In the genomic region with DNA sequence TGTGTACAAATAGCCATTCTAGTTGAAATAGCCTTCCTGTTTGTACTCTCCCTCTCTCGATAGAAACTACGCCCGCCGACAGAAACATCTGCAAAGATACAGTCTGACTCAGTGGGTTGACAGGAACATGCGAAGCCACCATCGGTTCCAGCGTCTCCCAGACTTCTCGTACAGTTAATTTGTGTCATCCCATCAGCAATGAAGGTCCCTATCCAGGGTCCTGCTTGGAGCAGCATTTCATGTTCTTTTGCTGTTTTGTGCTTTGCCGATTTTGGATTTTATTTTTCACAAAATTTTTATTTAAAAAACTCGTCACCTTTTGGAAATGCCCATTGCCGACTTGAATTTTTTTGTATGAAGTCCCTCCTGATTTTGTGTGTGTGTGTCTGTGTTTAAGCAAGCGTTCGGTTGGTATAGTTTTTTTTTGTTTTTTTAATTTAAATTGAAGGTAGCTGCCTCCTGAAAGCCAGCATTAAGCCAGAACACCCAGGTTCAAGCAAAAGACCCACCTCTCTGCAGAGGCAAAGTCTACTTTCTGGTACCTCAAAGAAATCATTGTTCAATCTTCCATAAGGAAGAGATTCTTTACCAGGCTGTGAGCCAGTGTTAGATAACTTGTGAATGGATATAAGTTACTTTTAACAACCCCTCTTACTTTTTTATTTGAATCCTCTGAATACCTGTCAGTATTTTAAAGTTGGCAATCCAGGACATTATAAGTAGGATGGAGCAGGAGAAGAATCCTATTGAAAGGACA, we compare ENCODE assay signal across 24 cellular contexts. TPM values are rescaled to one million over a fixed set of nuclear protein-coding genes. Genes with fewer than 3 reads are reported as not detected.
A peak's percentile ranks its signal among the peaks of the same experiment; 100 is the strongest.
DNase-seq lines count a peak whose midpoint lies in the region; ATAC-seq and TF ChIP-seq lines count a peak whose summit lies in the region.
"Had no signal": no experiment of that assay in that cellular context is flagged by ENCODE, and none has a peak within 500 bp of the region (broad histone marks: within the 10 kb centered on the region; RNA-seq: fewer than 3 reads in every experiment).

No MANE protein-coding gene starts in this region.

- H3K27me3 Mint-ChIP-seq in naive thymus-derived CD4-positive, alpha-beta T cell, result no peaks in the 10 kb centered on the region
- H3K27me3 Mint-ChIP-seq: CD4-positive, alpha-beta T cell; CD8-positive, alpha-beta memory T cell had no signal

- BruUV-seq in HCT116 (replicated peaks; lab: Mats Ljungman, UMichigan) (TSS peak; percentile 14), OCI-LY7 (replicated peaks; lab: Mats Ljungman, UMichigan) (TSS peak; percentile 30)

- no peak for TF ChIP-seq CTCF in SK-N-SH (IDR thresholded peaks at IDR 0.05)
- TF ChIP-seq CTCF in HCT116 (IDR thresholded peaks at IDR 0.05 in 2 of 3, conservative IDR thresholded peaks at IDR 0.05 in 1 of 3; ENCODE audit: borderline replicate concordance in 1 of 3, insufficient read depth in 1 of 3, low read depth in 2 of 3, low read length in 2 of 3), result no peak
- TF ChIP-seq CTCF in OCI-LY7 (conservative IDR thresholded peaks at IDR 0.05; ENCODE audit: low read length), result no peak
- TF ChIP-seq CTCF in mucosa of descending colon (IDR thresholded peaks at IDR 0.05), result no peak

- DNase-seq in SK-N-SH (no peak), HCT116 (ENCODE audit: low read depth, low spot score) (no peak), OCI-LY7 (ENCODE audit: low spot score) (no peak), mucosa of descending colon (peak in 1 of 3 donors; percentile 37), dermis blood vessel endothelial cell (no peak)
- no peak for DNase-seq in naive thymus-derived CD4-positive, alpha-beta T cell
- DNase-seq: ACHN; AML-193; BE2C; CD4-positive, alpha-beta T cell; CD8-positive, alpha-beta memory T cell; DMS 273 treated with DMSO at 0.1 percent for 48 hours; DMS79; EL; GDM1; GM23248; H9 had no signal

- H2AFZ ChIP-seq in SK-N-SH (ENCODE audit: low read depth) (no peak overlapping the region), HCT116 (ENCODE audit: low read depth, low read length, poor library complexity, severe bottlenecking) (no peak overlapping the region), OCI-LY7 (ENCODE audit: low read length) (no peak overlapping the region)
- H2AFZ ChIP-seq: GM23248 had no signal

- no peak overlapping the region for H3K27ac Mint-ChIP-seq in naive thymus-derived CD4-positive, alpha-beta T cell
- H3K27ac Mint-ChIP-seq: CD14-positive monocyte; CD4-positive, alpha-beta T cell; H9 had no signal

- CTCF ChIA-PET in SK-N-SH (lab: Yijun Ruan, JAX) (no interaction called here), HCT116 (lab: Charles Lee) (no interaction called here), OCI-LY7 (lab: Charles Lee; ENCODE audit: unreplicated experiment) (no interaction called here)
- CTCF ChIA-PET in naive thymus-derived CD4-positive, alpha-beta T cell (lab: Charles Lee), result interaction anchor here (0.6 kb wide), 1 partner anchor 109 kb away, joined by 3 read pairs; no protein-coding TSS in a partner anchor

- no peaks in the 10 kb centered on the region for H3K9me3 Mint-ChIP-seq in naive thymus-derived CD4-positive, alpha-beta T cell
- H3K9me3 Mint-ChIP-seq: CD4-positive, alpha-beta T cell; CD8-positive, alpha-beta memory T cell; H9 had no signal

- no peaks in the 10 kb centered on the region for H3K79me2 ChIP-seq in SK-N-SH (ENCODE audit: insufficient read depth)
- no peaks in the 10 kb centered on the region for H3K79me2 ChIP-seq in HCT116 (ENCODE audit: insufficient read depth, low read length)
- no peaks in the 10 kb centered on the region for H3K79me2 ChIP-seq in OCI-LY7 (ENCODE audit: insufficient read depth, low read depth, low read length)

- TF ChIP-seq POLR2A in HCT116 (IDR thresholded peaks at IDR 0.05; ENCODE audit: borderline replicate concordance, extremely low read depth, insufficient read depth, insufficient read length), result no peak

- H3K36me3 Mint-ChIP-seq in naive thymus-derived CD4-positive, alpha-beta T cell, result peaks cover 3 to 61% (median 24%) of the 10 kb centered on the region in 5 donors

- intact Hi-C loops in HCT116 (cut with micrococcal nuclease) (no loop called here), OCI-LY7 (cut with micrococcal nuclease; ENCODE audit: unreplicated experiment) (no loop called here), mucosa of descending colon (cut with DNase I, micrococcal nuclease) (no loop called here)
- intact Hi-C loops in naive thymus-derived CD4-positive, alpha-beta T cell (cut with micrococcal nuclease), result no loop called here

- H3K4me1 ChIP-seq in SK-N-SH (ENCODE audit: control insufficient read depth in 1 of 2, insufficient read depth in 2 of 2, low read depth in 1 of 2, low read length in 1 of 2) (no peaks in the 10 kb centered on the region), HCT116 (ENCODE audit: control insufficient read depth in 1 of 2, insufficient read depth in 2 of 2, low read length in 2 of 2) (no peaks in the 10 kb centered on the region), OCI-LY7 (ENCODE audit: insufficient read depth, low read length, poor library complexity, severe bottlenecking) (no peaks in the 10 kb centered on the region), mucosa of descending colon (ENCODE audit: low read depth) (no peaks in the 10 kb centered on the region)
- no peaks in the 10 kb centered on the region for H3K4me1 ChIP-seq in naive thymus-derived CD4-positive, alpha-beta T cell (ENCODE audit: control insufficient read depth in 2 of 2, insufficient read depth in 2 of 2, low read length in 2 of 2)
- H3K4me1 ChIP-seq: BE2C had no signal

- no peak for TF ChIP-seq EP300 in SK-N-SH (IDR thresholded peaks at IDR 0.05; ENCODE audit: borderline replicate concordance in 1 of 2, low read depth in 1 of 2, low read length in 1 of 2)

- ATAC-seq in SK-N-SH treated with all-trans-retinoic acid at 6 μM for 48 hours, result no peak
- no peak for ATAC-seq in HCT116
- peak; percentile 81 for ATAC-seq in mucosa of descending colon
- ATAC-seq in naive thymus-derived CD4-positive, alpha-beta T cell, result no peak
- ATAC-seq in HG02610 (IDR thresholded peaks at IDR 0.05; ENCODE audit: unreplicated experiment), result no peak
- ATAC-seq: GM12878 had no signal

- H3K9ac ChIP-seq in SK-N-SH, result no peak overlapping the region
- no peak overlapping the region for H3K9ac ChIP-seq in HCT116 (ENCODE audit: low read length)
- H3K9ac ChIP-seq: BLaER1 treated with 17β-estradiol and CSF1 and Interleukin-3, amounts not matched to agents 10 nM and 100 nM; GM23248 had no signal

- H3K4me3 Mint-ChIP-seq in naive thymus-derived CD4-positive, alpha-beta T cell, result no peak overlapping the region
- H3K4me3 Mint-ChIP-seq: CD14-positive monocyte; CD4-positive, alpha-beta T cell; CD8-positive, alpha-beta memory T cell; H9 had no signal

- no peaks in the 10 kb centered on the region for H3K4me1 Mint-ChIP-seq in naive thymus-derived CD4-positive, alpha-beta T cell
- H3K4me1 Mint-ChIP-seq: CD14-positive monocyte, H9 had no signal

- 96% methylated on average over 13 of the region's 13 CpGs for WGBS in SK-N-SH (ENCODE audit: low lambda C conversion rate)

- no peaks in the 10 kb centered on the region for H3F3A ChIP-seq in SK-N-SH (replicated peaks; ENCODE audit: insufficient read depth)

- TF ChIP-seq RAD21 in SK-N-SH (IDR thresholded peaks at IDR 0.05; ENCODE audit: low read length) (no peak), HCT116 (IDR thresholded peaks at IDR 0.05; ENCODE audit: low read depth) (no peak)

- H3K9me3 ChIP-seq in SK-N-SH (no peaks in the 10 kb centered on the region), HCT116 (ENCODE audit: control insufficient read depth in 1 of 2, insufficient read depth in 1 of 2, low read depth in 1 of 2, low read length in 2 of 2) (no peaks in the 10 kb centered on the region), OCI-LY7 (ENCODE audit: low read length) (no peaks in the 10 kb centered on the region), mucosa of descending colon (no peaks in the 10 kb centered on the region)
- H3K9me3 ChIP-seq in naive thymus-derived CD4-positive, alpha-beta T cell (ENCODE audit: control insufficient read depth in 2 of 3, low read length in 3 of 3), result no peaks in the 10 kb centered on the region
- H3K9me3 ChIP-seq: BE2C; BLaER1 treated with 17β-estradiol and CSF1 and Interleukin-3, amounts not matched to agents 10 nM and 100 nM had no signal

- H3K27ac ChIP-seq in SK-N-SH (ENCODE audit: low read depth in 2 of 2, low read length in 1 of 2) (no peak overlapping the region), HCT116 (ENCODE audit: low read depth, low read length) (no peak overlapping the region), OCI-LY7 (ENCODE audit: low read depth, low read length, poor library complexity, severe bottlenecking) (no peak overlapping the region)
- no peak overlapping the region for H3K27ac ChIP-seq in naive thymus-derived CD4-positive, alpha-beta T cell (ENCODE audit: low read depth, low read length)
- H3K27ac ChIP-seq: 22Rv1; BLaER1 treated with 17β-estradiol and CSF1 and Interleukin-3, amounts not matched to agents 10 nM and 100 nM; GM23248 had no signal

- H3K9me2 ChIP-seq in SK-N-SH (no peaks in the 10 kb centered on the region), HCT116 (ENCODE audit: insufficient read depth) (no peaks in the 10 kb centered on the region), OCI-LY7 (ENCODE audit: insufficient read depth, low read length) (no peaks in the 10 kb centered on the region)

- H4K20me1 ChIP-seq in SK-N-SH (ENCODE audit: insufficient read depth) (no peaks in the 10 kb centered on the region), HCT116 (ENCODE audit: insufficient read depth) (no peaks in the 10 kb centered on the region; the same call in 1 of the 2 replicates), OCI-LY7 (ENCODE audit: insufficient read depth, low read length) (no peaks in the 10 kb centered on the region)

- H3K36me3 ChIP-seq in SK-N-SH (replicated peaks in 1 of 2; ENCODE audit: control insufficient read depth in 1 of 2, insufficient read depth in 2 of 2, low read length in 1 of 2) (peaks cover 43 to 62% of the 10 kb centered on the region in 2 experiments), HCT116 (ENCODE audit: control insufficient read depth in 1 of 2, insufficient read depth in 2 of 2, low read length in 2 of 2) (peaks cover 14 to 24% of the 10 kb centered on the region in 2 experiments; a peak in 2 of 4 replicates), OCI-LY7 (ENCODE audit: insufficient read depth, low read length) (peaks cover 89% of the 10 kb centered on the region), mucosa of descending colon (ENCODE audit: low read depth) (no peaks in the 10 kb centered on the region)
- H3K36me3 ChIP-seq in naive thymus-derived CD4-positive, alpha-beta T cell (ENCODE audit: control insufficient read depth in 2 of 3, insufficient read depth in 3 of 3, low read length in 3 of 3), result peaks cover 0 to 69% (median 3%) of the 10 kb centered on the region in 3 experiments
- H3K36me3 ChIP-seq: BE2C had no signal

- H3K4me2 ChIP-seq in SK-N-SH, result no peak overlapping the region
- H3K4me2 ChIP-seq in HCT116 (ENCODE audit: low read length), result no peak overlapping the region
- no peak overlapping the region for H3K4me2 ChIP-seq in OCI-LY7 (ENCODE audit: low read length)
- H3K4me2 ChIP-seq: BLaER1 treated with 17β-estradiol and CSF1 and Interleukin-3, amounts not matched to agents 10 nM and 100 nM had no signal

- H3K4me3 ChIP-seq in SK-N-SH (ENCODE audit: low read depth in 2 of 2, low read length in 1 of 2), result no peak overlapping the region
- H3K4me3 ChIP-seq in HCT116 (replicated peaks in 1 of 2; ENCODE audit: low read depth in 1 of 2, low read length in 2 of 2), result no peak overlapping the region
- H3K4me3 ChIP-seq in OCI-LY7 (ENCODE audit: low read depth, low read length, poor library complexity, severe bottlenecking), result no peak overlapping the region
- no peak overlapping the region for H3K4me3 ChIP-seq in mucosa of descending colon
- H3K4me3 ChIP-seq in naive thymus-derived CD4-positive, alpha-beta T cell (ENCODE audit: low read length), result no peak overlapping the region
- H3K4me3 ChIP-seq: BLaER1 treated with 17β-estradiol and CSF1 and Interleukin-3, amounts not matched to agents 10 nM and 100 nM; GM12878; GM23248 had no signal

- POLR2A ChIA-PET in SK-N-SH (lab: Yijun Ruan, JAX) (no interaction called here), HCT116 (lab: Charles Lee) (no interaction called here), OCI-LY7 (lab: Charles Lee) (no interaction called here)
- POLR2A ChIA-PET in naive thymus-derived CD4-positive, alpha-beta T cell (lab: Charles Lee), result no interaction called here

- no peaks in the 10 kb centered on the region for H3K27me3 ChIP-seq in SK-N-SH (ENCODE audit: insufficient read depth)
- H3K27me3 ChIP-seq in HCT116 (ENCODE audit: insufficient read depth, low read length), result no peaks in the 10 kb centered on the region
- no peaks in the 10 kb centered on the region for H3K27me3 ChIP-seq in naive thymus-derived CD4-positive, alpha-beta T cell (ENCODE audit: control insufficient read depth in 2 of 2, insufficient read depth in 2 of 2, low read length in 2 of 2)
- H3K27me3 ChIP-seq: BE2C; BLaER1 treated with 17β-estradiol and CSF1 and Interleukin-3, amounts not matched to agents 10 nM and 100 nM had no signal

- RAD21 ChIA-PET in HCT116 (lab: Charles Lee; ENCODE audit: low non-redundant PET in 1 of 2, low total read pairs in 2 of 2, uncharacterized antibody in 2 of 2, unreplicated experiment in 2 of 2), result no interaction called here

RNA-seq across cellular contexts. Expression of gene FNDC5, which starts 14.7 kb away (rescaled TPM):
- polyA plus RNA-seq in SK-N-SH (2012; rRNA removed), result 0.59 and 0.94 TPM in 2 replicates
- polyA plus RNA-seq in SK-N-SH (2012; cell fraction: cytosol; rRNA removed), result 0.66 and 1.00 TPM in 2 replicates
- polyA plus RNA-seq in SK-N-SH (2012; cell fraction: nucleus; rRNA removed), result 2.2 and 2.5 TPM in 2 replicates
- not detected for total RNA-seq in HCT116 (2021; ENCODE audit: unreplicated experiment)
- 0.18 TPM in 1 of 2 replicates, not detected in the other for polyA plus RNA-seq in HCT116 (2012)
- not detected in 2 replicates for total RNA-seq in OCI-LY7 (2014; rRNA removed; shearing (Covaris generic))
- not detected in 2 replicates for total RNA-seq in OCI-LY7 (2022)
- under 1 TPM; 0.38 to 0.51 (median 0.41) TPM for total RNA-seq in mucosa of descending colon
- total RNA-seq in dermis blood vessel endothelial cell, result 0.85 and 0.88 TPM in 2 replicates
- not detected for total RNA-seq in naive thymus-derived CD4-positive, alpha-beta T cell
- under 1 TPM in 1 of 2 donors, not detected in 1; 0.25 TPM for polyA plus RNA-seq in naive thymus-derived CD4-positive, alpha-beta T cell
- total RNA-seq: CD4-positive, alpha-beta T cell; CD8-positive, alpha-beta memory T cell; GM12878; GM23248 had no signal
- polyA plus RNA-seq: CD14-positive monocyte had no signal

RNA-seq across cellular contexts. Expression of gene HPCA, which starts 30.3 kb away (rescaled TPM):
- polyA plus RNA-seq in SK-N-SH (2012; rRNA removed), result not detected in 2 replicates
- 0.01 and 0.14 TPM in 2 replicates for polyA plus RNA-seq in SK-N-SH (2012; cell fraction: cytosol; rRNA removed)
- polyA plus RNA-seq in SK-N-SH (2012; cell fraction: nucleus; rRNA removed), result 0.14 and 0.27 TPM in 2 replicates
- total RNA-seq in HCT116 (2021; ENCODE audit: unreplicated experiment), result 0.15 TPM
- 0.82 and 1.9 TPM in 2 replicates for polyA plus RNA-seq in HCT116 (2012)
- total RNA-seq in OCI-LY7 (2014; rRNA removed; shearing (Covaris generic)), result 3.3 and 4.2 TPM in 2 replicates
- 0.36 and 1.2 TPM in 2 replicates for total RNA-seq in OCI-LY7 (2022)
- total RNA-seq in mucosa of descending colon, result 1 to 10 TPM; 1.1 to 2.0 (median 1.1) TPM
- 0.05 TPM in 1 of 2 replicates, not detected in the other for total RNA-seq in dermis blood vessel endothelial cell
- total RNA-seq in naive thymus-derived CD4-positive, alpha-beta T cell, result under 1 TPM in 2 of 5 experiments, not detected in 3; 0.31 to 0.43 TPM
- not detected for polyA plus RNA-seq in naive thymus-derived CD4-positive, alpha-beta T cell
- total RNA-seq: CD4-positive, alpha-beta T cell; CD8-positive, alpha-beta memory T cell; GM12878; GM23248; H4 had no signal
- polyA plus RNA-seq: CD14-positive monocyte; CD8-positive, alpha-beta memory T cell; GM23248 had no signal

RNA-seq across cellular contexts. Expression of gene S100PBP, which starts 38.6 kb away (rescaled TPM):
- polyA plus RNA-seq in SK-N-SH (2012; rRNA removed), result 13.2 and 19.2 TPM in 2 replicates
- polyA plus RNA-seq in SK-N-SH (2012; cell fraction: cytosol; rRNA removed), result 16.3 and 16.6 TPM in 2 replicates
- 23.7 and 53.3 TPM in 2 replicates for polyA plus RNA-seq in SK-N-SH (2012; cell fraction: nucleus; rRNA removed)
- total RNA-seq in HCT116 (2021; ENCODE audit: unreplicated experiment) (38.2 TPM), OCI-LY7 (2022) (135 and 136 TPM in 2 replicates), mucosa of descending colon (10 to 100 TPM; 23.7 to 38.8 (median 31.0) TPM), dermis blood vessel endothelial cell (33.7 and 50.0 TPM in 2 replicates)
- polyA plus RNA-seq in HCT116 (2012), result 8.9 and 15.8 TPM in 2 replicates
- 72.1 and 91.8 TPM in 2 replicates for total RNA-seq in OCI-LY7 (2014; rRNA removed; shearing (Covaris generic))
- 10 to 100 TPM; 36.3 to 69.0 (median 60.2) TPM for total RNA-seq in naive thymus-derived CD4-positive, alpha-beta T cell
- 1 to 10 TPM; 9.3 to 9.6 TPM for polyA plus RNA-seq in naive thymus-derived CD4-positive, alpha-beta T cell

RNA-seq across cellular contexts. Expression of gene YARS1, which starts 38.9 kb away (rescaled TPM):
- polyA plus RNA-seq in SK-N-SH (2012; rRNA removed), result 31.9 and 46.3 TPM in 2 replicates
- 41.7 and 41.8 TPM in 2 replicates for polyA plus RNA-seq in SK-N-SH (2012; cell fraction: cytosol; rRNA removed)
- polyA plus RNA-seq in SK-N-SH (2012; cell fraction: nucleus; rRNA removed), result 65.5 and 101 TPM in 2 replicates
- total RNA-seq in HCT116 (2021; ENCODE audit: unreplicated experiment) (244 TPM), OCI-LY7 (2022) (321 and 352 TPM in 2 replicates), mucosa of descending colon (10 to 100 TPM; 47.0 to 66.7 (median 54.8) TPM), dermis blood vessel endothelial cell (63.6 and 84.0 TPM in 2 replicates)
- 180 and 210 TPM in 2 replicates for polyA plus RNA-seq in HCT116 (2012)
- 276 and 282 TPM in 2 replicates for total RNA-seq in OCI-LY7 (2014; rRNA removed; shearing (Covaris generic))
- 100 to 1,000 TPM in 2 of 5 experiments, 10 to 100 TPM in 3; 70.2 to 175 (median 86.8) TPM for total RNA-seq in naive thymus-derived CD4-positive, alpha-beta T cell
- 10 to 100 TPM; 48.6 to 49.5 TPM for polyA plus RNA-seq in naive thymus-derived CD4-positive, alpha-beta T cell

RNA-seq across cellular contexts. Expression of gene TMEM54, which starts 45.1 kb away (rescaled TPM):
- 54.5 and 66.6 TPM in 2 replicates for polyA plus RNA-seq in SK-N-SH (2012; rRNA removed)
- 26.6 and 45.6 TPM in 2 replicates for polyA plus RNA-seq in SK-N-SH (2012; cell fraction: cytosol; rRNA removed)
- polyA plus RNA-seq in SK-N-SH (2012; cell fraction: nucleus; rRNA removed), result 21.9 and 32.8 TPM in 2 replicates
- total RNA-seq in HCT116 (2021; ENCODE audit: unreplicated experiment), result 121 TPM
- polyA plus RNA-seq in HCT116 (2012), result 169 and 189 TPM in 2 replicates
- total RNA-seq in OCI-LY7 (2014; rRNA removed; shearing (Covaris generic)), result 2.2 and 3.1 TPM in 2 replicates
- total RNA-seq in OCI-LY7 (2022), result 0.93 and 1.7 TPM in 2 replicates
- total RNA-seq in mucosa of descending colon, result 100 to 1,000 TPM; 426 to 995 (median 483) TPM
- 20.1 and 30.6 TPM in 2 replicates for total RNA-seq in dermis blood vessel endothelial cell
- not detected for total RNA-seq in naive thymus-derived CD4-positive, alpha-beta T cell
- not detected for polyA plus RNA-seq in naive thymus-derived CD4-positive, alpha-beta T cell
- total RNA-seq: CD4-positive, alpha-beta T cell had no signal
- polyA plus RNA-seq: CD14-positive monocyte; CD8-positive, alpha-beta memory T cell had no signal
